ENCODE assay signal across 1 cellular context in the genomic region with DNA sequence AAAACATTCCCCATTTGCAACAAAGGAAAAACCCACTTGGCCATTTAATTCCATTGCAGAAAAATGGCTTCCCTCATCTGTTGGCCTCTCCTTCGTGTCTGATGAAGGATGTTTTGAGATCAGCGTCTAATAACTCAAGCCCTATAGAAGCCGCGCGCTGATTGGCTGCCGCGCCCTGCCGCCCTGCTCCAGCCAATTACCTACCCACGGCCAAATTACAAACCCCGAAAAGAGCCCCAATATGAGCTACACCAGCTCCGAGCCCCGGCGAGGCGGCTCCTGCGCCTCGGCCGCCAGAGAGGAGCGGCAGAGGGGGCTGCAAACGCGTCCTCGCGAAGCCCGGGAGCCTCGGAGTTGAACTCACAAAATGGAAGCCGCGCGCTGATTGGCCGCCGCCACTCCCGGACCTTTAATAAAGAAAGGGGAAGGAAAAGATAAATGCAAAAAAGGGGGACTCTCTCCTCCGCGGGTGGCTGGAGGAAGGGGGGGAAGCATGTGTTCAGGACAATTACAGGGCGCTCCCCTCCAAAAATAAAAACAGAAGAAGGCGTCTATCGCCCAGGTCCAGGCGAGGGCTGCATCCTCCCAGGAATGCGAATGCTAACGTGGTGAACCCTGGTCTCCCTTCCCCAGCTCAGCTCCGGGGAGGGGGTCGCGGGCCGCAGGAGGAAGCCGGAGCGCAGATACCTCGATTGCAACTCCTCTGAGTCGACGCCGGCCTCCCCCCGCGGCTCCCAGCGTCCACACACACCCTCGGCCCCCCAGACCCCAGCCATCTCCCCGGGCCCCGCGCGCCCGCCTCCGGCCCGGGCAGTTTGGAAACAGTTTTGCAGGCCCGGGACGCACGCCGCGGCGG.
A peak's percentile ranks its signal among the peaks of the same experiment; 100 is the strongest.
TF ChIP-seq lines count a peak whose summit lies in the region.

No MANE protein-coding gene starts in this region.

TF ChIP-seq in HepG2, 621 proteins besides CTCF, POLR2A, EP300 and RAD21 (continued from another document and continues in another):
- TF ChIP-seq, protein P1, sequence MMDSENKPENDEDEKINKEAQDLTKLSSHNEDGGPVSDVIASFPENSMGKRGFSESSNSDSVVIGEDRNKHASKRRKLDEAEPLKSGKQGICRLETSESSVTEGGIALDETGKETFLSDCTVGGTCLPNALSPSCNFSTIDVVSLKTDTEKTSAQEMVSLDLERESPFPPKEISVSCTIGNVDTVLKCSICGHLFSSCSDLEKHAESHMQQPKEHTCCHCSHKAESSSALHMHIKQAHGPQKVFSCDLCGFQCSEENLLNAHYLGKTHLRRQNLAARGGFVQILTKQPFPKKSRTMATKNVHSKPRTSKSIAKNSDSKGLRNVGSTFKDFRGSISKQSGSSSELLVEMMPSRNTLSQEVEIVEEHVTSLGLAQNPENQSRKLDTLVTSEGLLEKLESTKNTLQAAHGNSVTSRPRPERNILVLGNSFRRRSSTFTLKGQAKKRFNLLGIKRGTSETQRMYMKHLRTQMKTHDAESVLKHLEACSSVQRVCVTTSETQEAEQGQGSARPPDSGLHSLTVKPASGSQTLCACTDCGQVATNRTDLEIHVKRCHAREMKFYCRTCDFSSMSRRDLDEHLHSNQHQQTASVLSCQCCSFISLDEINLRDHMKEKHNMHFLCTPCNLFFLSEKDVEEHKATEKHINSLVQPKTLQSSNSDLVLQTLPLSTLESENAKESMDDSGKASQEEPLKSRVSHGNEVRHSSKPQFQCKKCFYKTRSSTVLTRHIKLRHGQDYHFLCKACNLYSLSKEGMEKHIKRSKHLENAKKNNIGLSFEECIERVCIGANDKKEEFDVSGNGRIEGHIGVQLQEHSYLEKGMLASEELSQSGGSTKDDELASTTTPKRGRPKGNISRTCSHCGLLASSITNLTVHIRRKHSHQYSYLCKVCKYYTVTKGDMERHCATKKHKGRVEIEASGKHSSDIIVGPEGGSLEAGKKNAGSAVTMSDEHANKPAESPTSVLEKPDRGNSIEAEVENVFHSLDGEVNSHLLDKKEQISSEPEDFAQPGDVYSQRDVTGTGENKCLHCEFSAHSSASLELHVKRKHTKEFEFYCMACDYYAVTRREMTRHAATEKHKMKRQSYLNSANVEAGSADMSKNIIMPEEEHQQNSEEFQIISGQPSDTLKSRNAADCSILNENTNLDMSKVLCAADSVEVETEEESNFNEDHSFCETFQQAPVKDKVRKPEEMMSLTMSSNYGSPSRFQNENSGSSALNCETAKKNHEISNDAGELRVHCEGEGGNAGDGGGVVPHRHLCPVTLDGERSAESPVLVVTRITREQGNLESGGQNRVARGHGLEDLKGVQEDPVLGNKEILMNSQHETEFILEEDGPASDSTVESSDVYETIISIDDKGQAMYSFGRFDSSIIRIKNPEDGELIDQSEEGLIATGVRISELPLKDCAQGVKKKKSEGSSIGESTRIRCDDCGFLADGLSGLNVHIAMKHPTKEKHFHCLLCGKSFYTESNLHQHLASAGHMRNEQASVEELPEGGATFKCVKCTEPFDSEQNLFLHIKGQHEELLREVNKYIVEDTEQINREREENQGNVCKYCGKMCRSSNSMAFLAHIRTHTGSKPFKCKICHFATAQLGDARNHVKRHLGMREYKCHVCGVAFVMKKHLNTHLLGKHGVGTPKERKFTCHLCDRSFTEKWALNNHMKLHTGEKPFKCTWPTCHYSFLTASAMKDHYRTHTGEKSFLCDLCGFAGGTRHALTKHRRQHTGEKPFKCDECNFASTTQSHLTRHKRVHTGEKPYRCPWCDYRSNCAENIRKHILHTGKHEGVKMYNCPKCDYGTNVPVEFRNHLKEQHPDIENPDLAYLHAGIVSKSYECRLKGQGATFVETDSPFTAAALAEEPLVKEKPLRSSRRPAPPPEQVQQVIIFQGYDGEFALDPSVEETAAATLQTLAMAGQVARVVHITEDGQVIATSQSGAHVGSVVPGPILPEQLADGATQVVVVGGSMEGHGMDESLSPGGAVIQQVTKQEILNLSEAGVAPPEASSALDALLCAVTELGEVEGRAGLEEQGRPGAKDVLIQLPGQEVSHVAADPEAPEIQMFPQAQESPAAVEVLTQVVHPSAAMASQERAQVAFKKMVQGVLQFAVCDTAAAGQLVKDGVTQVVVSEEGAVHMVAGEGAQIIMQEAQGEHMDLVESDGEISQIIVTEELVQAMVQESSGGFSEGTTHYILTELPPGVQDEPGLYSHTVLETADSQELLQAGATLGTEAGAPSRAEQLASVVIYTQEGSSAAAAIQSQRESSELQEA (CRISPR knock-in tag; IDR thresholded peaks at IDR 0.05; ENCODE audit: not compliant biosample characterization) = no peak
- TF ChIP-seq PLRG1 (conservative IDR thresholded peaks at IDR 0.05) (no peak), ZNF761 (CRISPR knock-in tag; conservative IDR thresholded peaks at IDR 0.05) (no peak), NBN (conservative IDR thresholded peaks at IDR 0.05) (no peak), REPIN1 (CRISPR knock-in tag; IDR thresholded peaks at IDR 0.05; ENCODE audit: borderline replicate concordance, low read depth) (no peak), BRCA1 (CRISPR knock-in tag; IDR thresholded peaks at IDR 0.05) (no peak), PHF20 (CRISPR knock-in tag; IDR thresholded peaks at IDR 0.05) (no peak; the same call in 1 of the 2 replicates), ZNF790 (CRISPR knock-in tag; IDR thresholded peaks at IDR 0.05; ENCODE audit: borderline replicate concordance) (no peak), SMYD3 (CRISPR knock-in tag; IDR thresholded peaks at IDR 0.05) (peak; percentile 23; the same call in 1 of the 2 replicates), POLR2G (IDR thresholded peaks at IDR 0.05; ENCODE audit: low read depth, low read length) (peak; percentile 93), HNF4A (CRISPR knock-in tag; IDR thresholded peaks at IDR 0.05) (no peak), KLF15 (CRISPR knock-in tag; IDR thresholded peaks at IDR 0.05; ENCODE audit: borderline replicate concordance) (no peak), PHF21A (CRISPR knock-in tag; IDR thresholded peaks at IDR 0.05) (peak; percentile 86), ZNF772 (CRISPR knock-in tag; IDR thresholded peaks at IDR 0.05) (0 out of 2 replicates have a peak, but pooled peaks have one; percentile 20), THAP11 (CRISPR knock-in tag; IDR thresholded peaks at IDR 0.05) (peak; percentile 51; the same call in 1 of the 2 replicates), HNRNPK (IDR thresholded peaks at IDR 0.05; ENCODE audit: low read depth, low read length, poor library complexity, severe bottlenecking) (peak; percentile 57), NFKBIZ (CRISPR knock-in tag; IDR thresholded peaks at IDR 0.05) (peak; percentile 71), ETV6 (CRISPR knock-in tag; conservative IDR thresholded peaks at IDR 0.05) (0 out of 2 replicates have a peak, but pooled peaks have one; percentile 26), ZNF10 (CRISPR knock-in tag; IDR thresholded peaks at IDR 0.05; ENCODE audit: borderline replicate concordance, low read depth) (no peak), NFKB2 (CRISPR knock-in tag; IDR thresholded peaks at IDR 0.05; ENCODE audit: borderline replicate concordance) (peak; percentile 58; the same call in 1 of the 2 replicates)
- TF ChIP-seq, protein P2, sequence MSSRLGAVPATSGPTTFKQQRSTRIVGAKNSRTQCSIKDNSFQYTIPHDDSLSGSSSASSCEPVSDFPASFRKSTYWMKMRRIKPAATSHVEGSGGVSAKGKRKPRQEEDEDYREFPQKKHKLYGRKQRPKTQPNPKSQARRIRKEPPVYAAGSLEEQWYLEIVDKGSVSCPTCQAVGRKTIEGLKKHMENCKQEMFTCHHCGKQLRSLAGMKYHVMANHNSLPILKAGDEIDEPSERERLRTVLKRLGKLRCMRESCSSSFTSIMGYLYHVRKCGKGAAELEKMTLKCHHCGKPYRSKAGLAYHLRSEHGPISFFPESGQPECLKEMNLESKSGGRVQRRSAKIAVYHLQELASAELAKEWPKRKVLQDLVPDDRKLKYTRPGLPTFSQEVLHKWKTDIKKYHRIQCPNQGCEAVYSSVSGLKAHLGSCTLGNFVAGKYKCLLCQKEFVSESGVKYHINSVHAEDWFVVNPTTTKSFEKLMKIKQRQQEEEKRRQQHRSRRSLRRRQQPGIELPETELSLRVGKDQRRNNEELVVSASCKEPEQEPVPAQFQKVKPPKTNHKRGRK (CRISPR knock-in tag; IDR thresholded peaks at IDR 0.05) = no peak
- TF ChIP-seq, protein P3, sequence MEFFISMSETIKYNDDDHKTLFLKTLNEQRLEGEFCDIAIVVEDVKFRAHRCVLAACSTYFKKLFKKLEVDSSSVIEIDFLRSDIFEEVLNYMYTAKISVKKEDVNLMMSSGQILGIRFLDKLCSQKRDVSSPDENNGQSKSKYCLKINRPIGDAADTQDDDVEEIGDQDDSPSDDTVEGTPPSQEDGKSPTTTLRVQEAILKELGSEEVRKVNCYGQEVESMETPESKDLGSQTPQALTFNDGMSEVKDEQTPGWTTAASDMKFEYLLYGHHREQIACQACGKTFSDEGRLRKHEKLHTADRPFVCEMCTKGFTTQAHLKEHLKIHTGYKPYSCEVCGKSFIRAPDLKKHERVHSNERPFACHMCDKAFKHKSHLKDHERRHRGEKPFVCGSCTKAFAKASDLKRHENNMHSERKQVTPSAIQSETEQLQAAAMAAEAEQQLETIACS (CRISPR knock-in tag; IDR thresholded peaks at IDR 0.05) = no peak
- TF ChIP-seq, protein P4, sequence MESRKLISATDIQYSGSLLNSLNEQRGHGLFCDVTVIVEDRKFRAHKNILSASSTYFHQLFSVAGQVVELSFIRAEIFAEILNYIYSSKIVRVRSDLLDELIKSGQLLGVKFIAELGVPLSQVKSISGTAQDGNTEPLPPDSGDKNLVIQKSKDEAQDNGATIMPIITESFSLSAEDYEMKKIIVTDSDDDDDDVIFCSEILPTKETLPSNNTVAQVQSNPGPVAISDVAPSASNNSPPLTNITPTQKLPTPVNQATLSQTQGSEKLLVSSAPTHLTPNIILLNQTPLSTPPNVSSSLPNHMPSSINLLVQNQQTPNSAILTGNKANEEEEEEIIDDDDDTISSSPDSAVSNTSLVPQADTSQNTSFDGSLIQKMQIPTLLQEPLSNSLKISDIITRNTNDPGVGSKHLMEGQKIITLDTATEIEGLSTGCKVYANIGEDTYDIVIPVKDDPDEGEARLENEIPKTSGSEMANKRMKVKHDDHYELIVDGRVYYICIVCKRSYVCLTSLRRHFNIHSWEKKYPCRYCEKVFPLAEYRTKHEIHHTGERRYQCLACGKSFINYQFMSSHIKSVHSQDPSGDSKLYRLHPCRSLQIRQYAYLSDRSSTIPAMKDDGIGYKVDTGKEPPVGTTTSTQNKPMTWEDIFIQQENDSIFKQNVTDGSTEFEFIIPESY (CRISPR knock-in tag; IDR thresholded peaks at IDR 0.05) = no peak
- TF ChIP-seq, protein P5, sequence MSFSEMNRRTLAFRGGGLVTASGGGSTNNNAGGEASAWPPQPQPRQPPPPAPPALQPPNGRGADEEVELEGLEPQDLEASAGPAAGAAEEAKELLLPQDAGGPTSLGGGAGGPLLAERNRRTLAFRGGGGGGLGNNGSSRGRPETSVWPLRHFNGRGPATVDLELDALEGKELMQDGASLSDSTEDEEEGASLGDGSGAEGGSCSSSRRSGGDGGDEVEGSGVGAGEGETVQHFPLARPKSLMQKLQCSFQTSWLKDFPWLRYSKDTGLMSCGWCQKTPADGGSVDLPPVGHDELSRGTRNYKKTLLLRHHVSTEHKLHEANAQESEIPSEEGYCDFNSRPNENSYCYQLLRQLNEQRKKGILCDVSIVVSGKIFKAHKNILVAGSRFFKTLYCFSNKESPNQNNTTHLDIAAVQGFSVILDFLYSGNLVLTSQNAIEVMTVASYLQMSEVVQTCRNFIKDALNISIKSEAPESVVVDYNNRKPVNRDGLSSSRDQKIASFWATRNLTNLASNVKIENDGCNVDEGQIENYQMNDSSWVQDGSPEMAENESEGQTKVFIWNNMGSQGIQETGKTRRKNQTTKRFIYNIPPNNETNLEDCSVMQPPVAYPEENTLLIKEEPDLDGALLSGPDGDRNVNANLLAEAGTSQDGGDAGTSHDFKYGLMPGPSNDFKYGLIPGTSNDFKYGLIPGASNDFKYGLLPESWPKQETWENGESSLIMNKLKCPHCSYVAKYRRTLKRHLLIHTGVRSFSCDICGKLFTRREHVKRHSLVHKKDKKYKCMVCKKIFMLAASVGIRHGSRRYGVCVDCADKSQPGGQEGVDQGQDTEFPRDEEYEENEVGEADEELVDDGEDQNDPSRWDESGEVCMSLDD (CRISPR knock-in tag; IDR thresholded peaks at IDR 0.05; ENCODE audit: borderline replicate concordance) = peak; percentile 31; the same call in 1 of the 2 replicates
- TF ChIP-seq, protein P6, sequence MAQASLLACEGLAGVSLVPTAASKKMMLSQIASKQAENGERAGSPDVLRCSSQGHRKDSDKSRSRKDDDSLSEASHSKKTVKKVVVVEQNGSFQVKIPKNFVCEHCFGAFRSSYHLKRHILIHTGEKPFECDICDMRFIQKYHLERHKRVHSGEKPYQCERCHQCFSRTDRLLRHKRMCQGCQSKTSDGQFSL (CRISPR knock-in tag; IDR thresholded peaks at IDR 0.05) = no peak
